In the genomic region with DNA sequence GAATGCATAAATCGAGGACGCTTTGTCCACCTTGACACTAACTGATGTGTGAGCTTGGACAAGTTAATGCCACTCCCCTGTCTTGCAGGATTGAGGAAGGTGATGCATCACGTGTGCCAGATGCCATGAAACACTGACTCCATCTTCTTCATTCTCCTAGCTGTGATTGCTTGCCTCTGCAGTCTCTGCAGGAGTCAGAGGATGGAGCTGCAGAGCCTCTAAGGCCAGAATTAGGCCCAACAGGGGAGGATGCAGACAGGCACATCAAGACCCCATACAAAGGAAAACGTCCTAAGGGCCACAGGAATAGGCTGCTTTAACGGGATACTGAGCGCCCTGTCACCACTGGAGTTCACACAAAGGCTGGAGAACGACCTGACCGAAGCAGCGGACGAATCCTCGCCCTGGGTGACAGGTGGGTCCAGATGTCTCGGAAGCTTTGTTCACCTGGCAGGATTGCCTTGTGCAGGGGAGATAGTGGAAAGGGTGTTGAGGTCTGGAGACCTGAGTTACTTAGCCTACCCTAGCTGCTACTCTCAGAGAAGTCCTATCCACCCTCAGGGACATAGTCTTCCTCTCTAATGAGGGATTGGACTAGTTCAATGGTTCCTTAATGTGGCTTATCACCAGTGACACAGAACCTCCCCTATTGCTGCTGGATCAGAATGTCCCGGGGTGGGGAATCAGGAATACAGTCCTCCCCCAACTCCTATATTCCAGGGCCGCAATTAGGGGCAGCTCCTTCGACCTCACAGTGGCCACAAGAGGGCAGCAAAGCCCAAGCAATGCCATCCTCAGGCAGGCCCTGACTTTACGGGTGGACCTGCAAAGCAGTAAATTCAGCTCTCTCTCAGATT, we compare ENCODE assay signal across 9 cellular contexts. TPM values are rescaled to one million over a fixed set of nuclear protein-coding genes. Genes with fewer than 3 reads are reported as not detected.
DNase-seq lines count a peak whose midpoint lies in the region; ATAC-seq, FAIRE-seq and TF ChIP-seq lines count a peak whose summit lies in the region.
"Had no signal": no experiment of that assay in that cellular context is flagged by ENCODE, and none has a peak within 500 bp of the region (broad histone marks: within the 10 kb centered on the region; RNA-seq: fewer than 3 reads in every experiment).

No MANE protein-coding gene starts in this region.

- H3K9me3 Mint-ChIP-seq in immature natural killer cell: no peaks in the 10 kb centered on the region

- no peak for TF ChIP-seq POLR2A in K562 (conservative IDR thresholded peaks at IDR 0.05)

- no peak overlapping the region for H3K4me3 ChIP-seq in K562

- FAIRE-seq in K562 (lab: Jason Lieb, UNC): peak; percentile 85

- WGBS in K562 (ENCODE audit: insufficient coverage, low coverage, missing lambda C conversion rate): 12% methylated on average over 16 of the region's 16 CpGs

- no peaks in the 10 kb centered on the region for H3K79me2 ChIP-seq in K562 (ENCODE audit: control insufficient read depth, insufficient read depth, low read length)

- BruUV-seq in K562 (replicated peaks; lab: Mats Ljungman, UMichigan): no TSS peak

- POLR2A ChIA-PET in K562 (lab: Yijun Ruan, JAX): interaction anchor here (0.6 to 1.8 kb wide), 5 partner anchors 15 to 691 kb away, joined by 3 to 8 read pairs (median 3); no protein-coding TSS in a partner anchor

- CTCF ChIA-PET in K562 (lab: Yijun Ruan, JAX; ENCODE audit: low intra/inter-chr PET ratio): interaction anchor here (1.3 to 1.8 kb wide), 3 partner anchors 177 to 482 kb away, joined by 3 to 7 read pairs (median 6); no protein-coding TSS in a partner anchor

- no peaks in the 10 kb centered on the region for H3K9me1 ChIP-seq in K562 (ENCODE audit: control insufficient read depth, insufficient read depth, low read length)

- peaks cover 0 to 6% of the 10 kb centered on the region in 2 experiments; a peak in 2 of 5 replicates for H3K4me1 ChIP-seq in K562 (replicated peaks in 1 of 2; ENCODE audit: control insufficient read depth in 2 of 2, insufficient read depth in 2 of 2, low read length in 2 of 2)

- H3K4me3 Mint-ChIP-seq in immature natural killer cell: no peak overlapping the region

- peak; percentile 81 to 93 for TF ChIP-seq RAD21 in K562 (CRISPR knock-in tag; conservative IDR thresholded peaks at IDR 0.05 in 1 of 2, IDR thresholded peaks at IDR 0.05 in 1 of 2)

- H3K9me3 ChIP-seq in K562 (replicated peaks; ENCODE audit: control insufficient read depth, insufficient read depth, low read depth, low read length): no peaks in the 10 kb centered on the region

- TF ChIP-seq EP300 in K562 (IDR thresholded peaks at IDR 0.05; ENCODE audit: low read length): no peak

- no peak overlapping the region for H3K4me2 ChIP-seq in K562 (ENCODE audit: insufficient read depth, low read length)

- peak; percentile 87 to 90 (median 88) for TF ChIP-seq CTCF in K562 (IDR thresholded peaks at IDR 0.05 in 2 of 3, conservative IDR thresholded peaks at IDR 0.05 in 1 of 3; ENCODE audit: insufficient read depth in 2 of 3, low read depth in 1 of 3, low read length in 3 of 3)

- no peaks in the 10 kb centered on the region for H3K36me3 Mint-ChIP-seq in immature natural killer cell

- in situ Hi-C loops in G401 (cut with HindIII; ENCODE audit: low sequenced_read_pairs): no loop called here
- in situ Hi-C loops in K562 (cut with MboI): loop anchor here (10.0 kb wide), 1 partner anchor 487 kb away; no protein-coding TSS in a partner anchor

- H4K20me1 ChIP-seq in K562 (replicated peaks; ENCODE audit: control insufficient read depth, insufficient read depth, low read length): no peaks in the 10 kb centered on the region; the same call in 1 of the 2 replicates

- peak; percentile 73 for DNase-seq in G401 (ENCODE audit: low spot score)
- peak; percentile 54 to 73 for DNase-seq in NCI-H1930 (lab: John Stamatoyannopoulos, UW)
- peak; percentile 54 for DNase-seq in UCSD-AML1 (lab: John Stamatoyannopoulos, UW; ENCODE audit: unreplicated experiment)
- peak; percentile 70 to 81 (median 74) for DNase-seq in K562 (ENCODE audit: extremely low read depth in 1 of 4, low spot score in 3 of 4)
- DNase-seq in immature natural killer cell: peak; percentile 37 to 55 (median 54)
- DNase-seq in stimulated activated CD4-positive, alpha-beta T cell treated with anti-CD3 and anti-CD28 coated beads, Interleukin-15, amount 100 ng/mL, for 24 hours: peak; percentile 83

- peaks cover 3 to 13% (median 3%) of the 10 kb centered on the region in 3 donors for H3K27me3 Mint-ChIP-seq in immature natural killer cell (ENCODE audit: low read depth in 3 of 3)

- peaks cover 2 to 25% of the 10 kb centered on the region in 2 experiments; a peak in 3 of 5 replicates for H3K27me3 ChIP-seq in K562 (ENCODE audit: control insufficient read depth in 2 of 2, insufficient read depth in 2 of 2, low read length in 2 of 2)

- no peak overlapping the region for H3K9ac ChIP-seq in K562 (ENCODE audit: insufficient read depth in 1 of 2, low read depth in 2 of 2, low read length in 2 of 2)

- no peaks in the 10 kb centered on the region for H3K36me3 ChIP-seq in K562 (ENCODE audit: control insufficient read depth, insufficient read depth, low read length)

- H3K27ac Mint-ChIP-seq in immature natural killer cell: no peak overlapping the region

- H2AFZ ChIP-seq in K562 (ENCODE audit: low read depth, low read length): no peak overlapping the region

- no peak overlapping the region for H3K27ac ChIP-seq in K562 (ENCODE audit: extremely low read depth, low read depth, low read length)

- intact Hi-C loops in K562 (cut with micrococcal nuclease): loop anchor here (1.0 to 5.0 kb wide), 6 partner anchors 223 to 544 kb away; no protein-coding TSS in a partner anchor

- ATAC-seq in HG02588 (IDR thresholded peaks at IDR 0.05; ENCODE audit: unreplicated experiment) (peak; percentile 53), K562 (peak; percentile 97), HG03097 (IDR thresholded peaks at IDR 0.05; ENCODE audit: low FRiP score, unreplicated experiment) (no peak)

- H3K4me1 Mint-ChIP-seq in immature natural killer cell: peaks cover 9 to 13% of the 10 kb centered on the region in 2 donors

TF ChIP-seq in K562, 482 proteins besides CTCF, POLR2A, EP300 and RAD21 (continues in another document):
- peak; percentile 73 for TF ChIP-seq ARID2 (IDR thresholded peaks at IDR 0.05)
- 0 out of 2 replicates have a peak, but pooled peaks have one; percentile 35 for TF ChIP-seq CC2D1A (IDR thresholded peaks at IDR 0.05)
- peak; percentile 18; the same call in 1 of the 2 replicates for TF ChIP-seq JUND (IDR thresholded peaks at IDR 0.05; ENCODE audit: borderline replicate concordance, low read depth, low read length)
- no peak for TF ChIP-seq JUND (tag; IDR thresholded peaks at IDR 0.05; ENCODE audit: borderline replicate concordance, low read depth, low read length)
- TF ChIP-seq KLF13 (tag; IDR thresholded peaks at IDR 0.05; ENCODE audit: borderline replicate concordance, low read depth): no peak
- TF ChIP-seq TCF3 (CRISPR knock-in tag; IDR thresholded peaks at IDR 0.05): no peak
- TF ChIP-seq SMC3 (conservative IDR thresholded peaks at IDR 0.05; ENCODE audit: insufficient read depth, low read depth, low read length): peak; percentile 79
- peak; percentile 80 for TF ChIP-seq DEAF1 (CRISPR knock-in tag; IDR thresholded peaks at IDR 0.05)
- TF ChIP-seq USF1 (CRISPR knock-in tag; IDR thresholded peaks at IDR 0.05): peak; percentile 24; the same call in 1 of the 2 replicates
- no peak for TF ChIP-seq PCBP2 (IDR thresholded peaks at IDR 0.05; ENCODE audit: low read depth, low read length, poor library complexity, severe bottlenecking)
- peak; percentile 90 for TF ChIP-seq STAG1 (CRISPR knock-in tag; IDR thresholded peaks at IDR 0.05; ENCODE audit: borderline replicate concordance)
- no peak for TF ChIP-seq MAZ (CRISPR knock-in tag; conservative IDR thresholded peaks at IDR 0.05 in 1 of 2, IDR thresholded peaks at IDR 0.05 in 1 of 2)

RNA-seq across cellular contexts. Expression of gene DBX1, which starts 32.4 kb away (rescaled TPM):
- total RNA-seq in G401 (2014; rRNA removed; shearing (Covaris generic)): not detected in 2 replicates
- not detected in 2 replicates for total RNA-seq in K562 (2011; cell fraction: chromatin; rRNA removed; ENCODE audit: low replicate concordance)
- total RNA-seq in K562 (2011; cell fraction: nucleolus; rRNA removed): not detected in 2 replicates
- total RNA-seq in K562 (2011; cell fraction: nucleoplasm; rRNA removed): not detected in 2 replicates
- total RNA-seq in K562 (2014; rRNA removed): not detected in 2 replicates
- total RNA-seq in K562 (2014; rRNA removed; fragmentation: Illumina TruSeq; extraction: Trizol): not detected in 2 replicates
- not detected in 2 replicates for total RNA-seq in K562 (2015; rRNA removed; fragmentation: Illumina TruSeq; extraction: Trizol)
- not detected in 2 replicates for total RNA-seq in K562 (2021)
- polyA plus RNA-seq in K562 (2011; rRNA removed): not detected in 2 replicates
- not detected in 2 replicates for polyA plus RNA-seq in K562 (2011; cell fraction: cytosol; rRNA removed)
- polyA plus RNA-seq in K562 (2011; cell fraction: nucleus; rRNA removed): not detected in 2 replicates
- polyA plus RNA-seq in K562 (2012): not detected in 2 replicates
- not detected in 2 replicates for polyA plus RNA-seq in K562 (2014; fragmentation: Illumina TruSeq; extraction: Trizol)
- not detected for polyA plus RNA-seq in K562 (2014; fragmentation: Nextera tagmentation; extraction: Ambion mirVana)
- polyA plus RNA-seq in K562 (2014; rRNA removed): not detected in 2 replicates
- not detected in 2 replicates for polyA minus RNA-seq in K562 (2011; rRNA and poly(A)+ RNA removed)
- not detected in 2 replicates for polyA minus RNA-seq in K562 (2011; cell fraction: cytosol; rRNA and poly(A)+ RNA removed)
- polyA minus RNA-seq in K562 (2011; cell fraction: nucleus; rRNA and poly(A)+ RNA removed): not detected in 2 replicates
- polyA plus RNA-seq in immature natural killer cell: not detected
- polyA plus RNA-seq: esophagus had no signal
